Comparison of ENCODE assay signal across 8 cellular contexts in genomic region chr10:132684164-132684891, GRCh38.
DNase-seq lines count a peak whose midpoint lies in the region; ATAC-seq and TF ChIP-seq lines count a peak whose summit lies in the region.

No MANE protein-coding gene starts in this region.

- peaks cover 79% of the 10 kb centered on the region for H4K20me1 ChIP-seq in BLaER1
- H4K20me1 ChIP-seq in GM23248 (ENCODE audit: insufficient read depth), result no peaks in the 10 kb centered on the region
- H4K20me1 ChIP-seq in smooth muscle cell (ENCODE audit: low read depth), result peaks cover 89% of the 10 kb centered on the region
- H4K20me1 ChIP-seq in GM23338 (replicated peaks; ENCODE audit: insufficient read depth), result peaks cover 7% of the 10 kb centered on the region; the same call in 1 of the 2 replicates

- peaks cover 11% of the 10 kb centered on the region for H3K9me3 Mint-ChIP-seq in GM23338

- H2AFZ ChIP-seq in GM23248 (no peak overlapping the region), smooth muscle cell (ENCODE audit: low read depth) (no peak overlapping the region), GM23338 (no peak overlapping the region)

- no peak for ATAC-seq in GM23338

- TF ChIP-seq CTCF in smooth muscle cell (IDR thresholded peaks at IDR 0.05; ENCODE audit: borderline replicate concordance, insufficient read depth, poor library complexity, severe bottlenecking) (no peak), GM23338 (conservative IDR thresholded peaks at IDR 0.05; ENCODE audit: low read depth in 2 of 2) (no peak)

- H3K4me1 ChIP-seq in BLaER1, result peaks cover 50% of the 10 kb centered on the region
- peaks cover 12% of the 10 kb centered on the region for H3K4me1 ChIP-seq in GM23248 (ENCODE audit: insufficient read depth)
- H3K4me1 ChIP-seq in smooth muscle cell (ENCODE audit: low read depth), result peaks cover 9% of the 10 kb centered on the region
- H3K4me1 ChIP-seq in GM23338 (ENCODE audit: insufficient read depth), result no peaks in the 10 kb centered on the region

- peaks cover 7% of the 10 kb centered on the region; the same call in 2 of the 3 replicates for H3K36me3 Mint-ChIP-seq in GM23338 (ENCODE audit: low read depth)

- peaks cover 4% of the 10 kb centered on the region for H3K4me1 Mint-ChIP-seq in GM23338

- H3K36me3 ChIP-seq in BLaER1 (no peaks in the 10 kb centered on the region), GM23248 (ENCODE audit: low read depth) (no peaks in the 10 kb centered on the region), smooth muscle cell (ENCODE audit: low read depth) (no peaks in the 10 kb centered on the region), GM23338 (ENCODE audit: insufficient read depth) (no peaks in the 10 kb centered on the region)

- in situ Hi-C loops in GM23248 (cut with MboI), result no loop called here

- H3K27me3 ChIP-seq in BLaER1 (no peaks in the 10 kb centered on the region), GM23248 (replicated peaks; ENCODE audit: insufficient read depth) (no peaks in the 10 kb centered on the region), smooth muscle cell (ENCODE audit: low read depth) (no peaks in the 10 kb centered on the region), GM23338 (ENCODE audit: insufficient read depth) (no peaks in the 10 kb centered on the region)

- peak overlapping the region; percentile 88 for H3K4me2 ChIP-seq in BLaER1
- H3K4me2 ChIP-seq in GM23248 (ENCODE audit: unreplicated experiment), result no peak overlapping the region
- peak overlapping the region; percentile 59 for H3K4me2 ChIP-seq in smooth muscle cell
- no peak overlapping the region for H3K4me2 ChIP-seq in GM23338

- H3K27ac Mint-ChIP-seq in GM23338, result no peak overlapping the region

- H3F3A ChIP-seq in GM23248 (ENCODE audit: insufficient read depth) (no peaks in the 10 kb centered on the region), smooth muscle cell (ENCODE audit: low read depth) (peaks cover 3% of the 10 kb centered on the region), GM23338 (replicated peaks; ENCODE audit: low read depth) (no peaks in the 10 kb centered on the region)

- H3K9ac ChIP-seq in BLaER1, result peak overlapping the region; percentile 49; the same call in 1 of the 2 replicates
- no peak overlapping the region for H3K9ac ChIP-seq in GM23248
- peak overlapping the region; percentile 61 for H3K9ac ChIP-seq in smooth muscle cell (ENCODE audit: low read depth)

- peak; percentile 46 for DNase-seq in GM23248
- DNase-seq in RPMI7951 (ENCODE audit: low read depth), result peak; percentile 69
- no peak for DNase-seq in caudate nucleus (lab: John Stamatoyannopoulos, UW)
- DNase-seq in smooth muscle cell (lab: John Stamatoyannopoulos, UW; ENCODE audit: unreplicated experiment), result no peak
- DNase-seq in GM23338 (ENCODE audit: low spot score), result no peak
- DNase-seq in T1000 (lab: John Stamatoyannopoulos, UW), result no peak
- no peak for DNase-seq in NCI-H1048 (lab: John Stamatoyannopoulos, UW)

- H3K4me3 ChIP-seq in BLaER1 (no peak overlapping the region), GM23248 (no peak overlapping the region), smooth muscle cell (no peak overlapping the region), GM23338 (no peak overlapping the region)

- WGBS in GM23248 (ENCODE audit: low coverage in 1 of 2, low lambda C conversion rate in 2 of 2, missing lambda C conversion rate in 2 of 2), 2 experiments, result 80 to 83% methylated on average over 12 of the region's 12 CpGs
- 83% methylated on average over 12 of the region's 12 CpGs for WGBS in smooth muscle cell (ENCODE audit: low lambda C conversion rate)

- H3K27ac ChIP-seq in BLaER1 (peak overlapping the region; percentile 55), GM23248 (no peak overlapping the region), caudate nucleus (ENCODE audit: low read depth, low read length) (peak overlapping the region; percentile 99), smooth muscle cell (ENCODE audit: low read depth) (peak overlapping the region; percentile 64), GM23338 (ENCODE audit: low read depth) (no peak overlapping the region)

- H3K9me3 ChIP-seq in BLaER1 (no peaks in the 10 kb centered on the region), GM23248 (ENCODE audit: low read depth) (no peaks in the 10 kb centered on the region), smooth muscle cell (replicated peaks; ENCODE audit: low read depth) (no peaks in the 10 kb centered on the region)

- peaks cover 2% of the 10 kb centered on the region for H3K27me3 Mint-ChIP-seq in GM23338 (ENCODE audit: insufficient read depth, low read depth, poor library complexity)

- H3K79me2 ChIP-seq in GM23248 (ENCODE audit: insufficient read depth) (0 out of 2 replicates have a peak, but pooled peaks cover 11% of the 10 kb centered on the region), smooth muscle cell (ENCODE audit: low read depth) (no peaks in the 10 kb centered on the region), GM23338 (replicated peaks; ENCODE audit: insufficient read depth) (no peaks in the 10 kb centered on the region; the same call in 1 of the 2 replicates)

- H3K9me2 ChIP-seq in GM23248 (ENCODE audit: insufficient read depth) (no peaks in the 10 kb centered on the region), GM23338 (ENCODE audit: insufficient read depth) (no peaks in the 10 kb centered on the region)

- H3K4me3 Mint-ChIP-seq in GM23338, result no peak overlapping the region

TF ChIP-seq in GM23338, 12 proteins besides CTCF, POLR2A, EP300 and RAD21:
- no peak for TF ChIP-seq EZH2phosphoT487 (IDR thresholded peaks at IDR 0.05; ENCODE audit: unreplicated experiment)
- no peak for TF ChIP-seq STAT1 (IDR thresholded peaks at IDR 0.05; ENCODE audit: unreplicated experiment)
- no peak for TF ChIP-seq ZNF114 (CRISPR knock-in tag; IDR thresholded peaks at IDR 0.05)

Comparison
In these comparisons a context has a peak if more than half of its experiments do, and no peak if none do; other contexts are left out.
1. H3K27ac ChIP-seq: peak in BLaER1 (single experiment), caudate nucleus (single experiment) and smooth muscle cell (single experiment); none in GM23248 (single experiment) and GM23338 (single experiment).
2. H3K4me2 ChIP-seq: peak in BLaER1 (single experiment) and smooth muscle cell (single experiment); none in GM23248 (single experiment) and GM23338 (single experiment).
3. DNase-seq: peak in GM23248 (single experiment) and RPMI7951 (single experiment); none in caudate nucleus (0 of 61), smooth muscle cell (single experiment), GM23338 (single experiment), T1000 (single experiment) and NCI-H1048 (single experiment).